In genomic region chr12:43914923-43915468, GRCh38 we compare ENCODE assay signal across 12 cellular contexts.
DNase-seq lines count a peak whose midpoint lies in the region; TF ChIP-seq lines count a peak whose summit lies in the region.
"Had no signal": no experiment of that assay in that cellular context is flagged by ENCODE, and none has a peak within 500 bp of the region (broad histone marks: within the 10 kb centered on the region; RNA-seq: fewer than 3 reads in every experiment).

No MANE protein-coding gene starts in this region.

- H3K27me3 Mint-ChIP-seq in chondrocyte (ENCODE audit: low read depth), result no peaks in the 10 kb centered on the region
- no peaks in the 10 kb centered on the region for H3K27me3 Mint-ChIP-seq in osteocyte (ENCODE audit: unreplicated experiment)

- intact Hi-C loops in dorsolateral prefrontal cortex (cut with DNase I), result no loop called here
- intact Hi-C loops in posterior cingulate gyrus (cut with DNase I), result no loop called here

- no peak overlapping the region for H3K4me3 ChIP-seq in dorsolateral prefrontal cortex
- H3K4me3 ChIP-seq: transverse colon had no signal

- H3K27ac ChIP-seq in dorsolateral prefrontal cortex, result no peak overlapping the region
- H3K27ac ChIP-seq: transverse colon had no signal

- H3K4me1 Mint-ChIP-seq in chondrocyte (ENCODE audit: low read depth) (no peaks in the 10 kb centered on the region), osteocyte (ENCODE audit: unreplicated experiment) (peaks cover 2% of the 10 kb centered on the region)

- no peaks in the 10 kb centered on the region for H3K27me3 ChIP-seq in dorsolateral prefrontal cortex
- H3K27me3 ChIP-seq: transverse colon had no signal

- TF ChIP-seq CTCF in chondrocyte (IDR thresholded peaks at IDR 0.05) (peak; percentile 63), osteocyte (IDR thresholded peaks at IDR 0.05) (peak; percentile 35), dorsolateral prefrontal cortex (IDR thresholded peaks at IDR 0.05 in 54 of 56, conservative IDR thresholded peaks at IDR 0.05 in 2 of 56; ENCODE audit: low read depth in 1 of 56, partially characterized antibody in 56 of 56) (peak in 4 of 56 donors; percentile 11 to 22 (median 18))

- H3K36me3 Mint-ChIP-seq in chondrocyte (ENCODE audit: low read depth) (no peaks in the 10 kb centered on the region), osteocyte (ENCODE audit: unreplicated experiment) (no peaks in the 10 kb centered on the region)

- no peaks in the 10 kb centered on the region for H3K9me3 Mint-ChIP-seq in chondrocyte (ENCODE audit: low read depth)
- H3K9me3 Mint-ChIP-seq in osteocyte (ENCODE audit: unreplicated experiment), result no peaks in the 10 kb centered on the region

- DNase-seq in NCI-H2196 treated with DMSO at 0.1 percent for 48 hours (lab: John Stamatoyannopoulos, UW; ENCODE audit: unreplicated experiment) (peak; percentile 2), NCI-H2196 (lab: John Stamatoyannopoulos, UW; ENCODE audit: unreplicated experiment) (no peak), KBM-7 (peak; percentile 4), chondrocyte (ENCODE audit: low spot score) (no peak), osteocyte (ENCODE audit: extremely low spot score, unreplicated experiment) (no peak), NCI-H1417 treated with DMSO at 0.1 percent for 48 hours (lab: John Stamatoyannopoulos, UW) (no peak), dorsolateral prefrontal cortex (no peak), posterior cingulate gyrus (no peak)
- DNase-seq: activated naive CD4-positive, alpha-beta T cell treated with Interleukin-2 at 50 U/mL for 16 hours; midbrain; NCI-H1105; transverse colon had no signal

- in situ Hi-C loops in KBM-7 (cut with MboI; ENCODE audit: low pct_unique_long_range_greater_than_20kb, low sequenced_read_pairs), result no loop called here

- H3K27ac Mint-ChIP-seq in chondrocyte (ENCODE audit: unreplicated experiment) (no peak overlapping the region), osteocyte (ENCODE audit: unreplicated experiment) (no peak overlapping the region)

- H3K4me3 Mint-ChIP-seq in chondrocyte (ENCODE audit: unreplicated experiment), result no peak overlapping the region
- no peak overlapping the region for H3K4me3 Mint-ChIP-seq in osteocyte (ENCODE audit: unreplicated experiment)

Comparison
In these comparisons a context has a peak if more than half of its experiments do, and no peak if none do; other contexts are left out.
1. DNase-seq: peak in NCI-H2196 treated with DMSO at 0.1 percent for 48 hours (single experiment) and KBM-7 (single experiment); none in NCI-H2196 (single experiment), chondrocyte (single experiment), osteocyte (single experiment), NCI-H1417 treated with DMSO at 0.1 percent for 48 hours (single experiment), dorsolateral prefrontal cortex (0 of 10) and posterior cingulate gyrus (0 of 10).